In the genomic region with DNA sequence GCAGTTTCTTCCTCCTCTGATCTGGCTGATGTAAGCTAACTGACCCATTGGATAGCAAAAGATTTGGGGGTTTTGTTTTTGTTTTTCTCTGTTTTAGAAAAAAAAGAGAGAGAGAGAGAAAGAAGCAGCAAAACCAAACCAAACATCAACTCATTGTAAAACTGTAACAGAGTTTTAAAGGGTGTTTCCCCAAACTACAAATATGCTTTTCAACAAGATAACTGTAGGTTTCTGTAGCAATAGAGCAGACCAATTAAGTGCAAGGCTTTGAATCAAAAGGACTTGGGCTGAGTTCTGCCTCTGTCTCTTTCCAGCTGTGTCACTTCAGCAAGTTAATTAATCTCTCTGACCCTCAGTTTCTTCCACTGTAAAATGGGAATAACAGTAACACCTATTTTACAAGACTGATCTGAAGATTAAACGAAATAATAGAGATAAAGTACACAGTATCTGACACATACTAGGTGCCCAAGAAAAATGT, we compare ENCODE assay signal across 3 cellular contexts.
TF ChIP-seq lines count a peak whose summit lies in the region.

No MANE protein-coding gene starts in this region.

TF ChIP-seq in GM12891, 5 proteins besides CTCF, POLR2A, EP300 and RAD21:
- TF ChIP-seq TAF1 (IDR thresholded peaks at IDR 0.05; ENCODE audit: low read depth, low read length) (no peak), POU2F2 (IDR thresholded peaks at IDR 0.05; ENCODE audit: low read depth, low read length) (no peak), SPI1 (IDR thresholded peaks at IDR 0.05; ENCODE audit: low read depth, low read length) (no peak), POLR2AphosphoS5 (IDR thresholded peaks at IDR 0.05; ENCODE audit: low read depth, low read length) (no peak), PAX5 (IDR thresholded peaks at IDR 0.05; ENCODE audit: insufficient read depth, low read length, severe bottlenecking) (no peak)

TF ChIP-seq in HEK293, 187 proteins besides CTCF, POLR2A, EP300 and RAD21:
- TF ChIP-seq, protein P1, sequence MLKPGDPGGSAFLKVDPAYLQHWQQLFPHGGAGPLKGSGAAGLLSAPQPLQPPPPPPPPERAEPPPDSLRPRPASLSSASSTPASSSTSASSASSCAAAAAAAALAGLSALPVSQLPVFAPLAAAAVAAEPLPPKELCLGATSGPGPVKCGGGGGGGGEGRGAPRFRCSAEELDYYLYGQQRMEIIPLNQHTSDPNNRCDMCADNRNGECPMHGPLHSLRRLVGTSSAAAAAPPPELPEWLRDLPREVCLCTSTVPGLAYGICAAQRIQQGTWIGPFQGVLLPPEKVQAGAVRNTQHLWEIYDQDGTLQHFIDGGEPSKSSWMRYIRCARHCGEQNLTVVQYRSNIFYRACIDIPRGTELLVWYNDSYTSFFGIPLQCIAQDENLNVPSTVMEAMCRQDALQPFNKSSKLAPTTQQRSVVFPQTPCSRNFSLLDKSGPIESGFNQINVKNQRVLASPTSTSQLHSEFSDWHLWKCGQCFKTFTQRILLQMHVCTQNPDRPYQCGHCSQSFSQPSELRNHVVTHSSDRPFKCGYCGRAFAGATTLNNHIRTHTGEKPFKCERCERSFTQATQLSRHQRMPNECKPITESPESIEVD (tag by site-specific recombination; IDR thresholded peaks at IDR 0.05): 0 out of 2 replicates have a peak, but pooled peaks have one; percentile 15
- no peak for TF ChIP-seq ZNF354C (tag by site-specific recombination; IDR thresholded peaks at IDR 0.05; ENCODE audit: borderline replicate concordance, low read depth)

TF ChIP-seq in GM12878, 131 proteins besides CTCF, POLR2A, EP300 and RAD21:
- TF ChIP-seq, protein P2, sequence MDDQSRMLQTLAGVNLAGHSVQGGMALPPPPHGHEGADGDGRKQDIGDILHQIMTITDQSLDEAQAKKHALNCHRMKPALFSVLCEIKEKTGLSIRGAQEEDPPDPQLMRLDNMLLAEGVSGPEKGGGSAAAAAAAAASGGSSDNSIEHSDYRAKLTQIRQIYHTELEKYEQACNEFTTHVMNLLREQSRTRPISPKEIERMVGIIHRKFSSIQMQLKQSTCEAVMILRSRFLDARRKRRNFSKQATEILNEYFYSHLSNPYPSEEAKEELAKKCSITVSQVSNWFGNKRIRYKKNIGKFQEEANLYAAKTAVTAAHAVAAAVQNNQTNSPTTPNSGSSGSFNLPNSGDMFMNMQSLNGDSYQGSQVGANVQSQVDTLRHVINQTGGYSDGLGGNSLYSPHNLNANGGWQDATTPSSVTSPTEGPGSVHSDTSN (IDR thresholded peaks at IDR 0.05; ENCODE audit: insufficient replicate concordance, low read depth, low read length): no peak
- TF ChIP-seq SMARCA5 (IDR thresholded peaks at IDR 0.05) (peak; percentile 66; the same call in 1 of the 2 replicates), ZNF217 (IDR thresholded peaks at IDR 0.05) (peak; percentile 83; the same call in 1 of the 2 replicates), CREB1 (IDR thresholded peaks at IDR 0.05; ENCODE audit: low read depth) (no peak), ZNF384 (IDR thresholded peaks at IDR 0.05; ENCODE audit: borderline replicate concordance, low read depth, low read length) (peak; percentile 75), RELA (IDR thresholded peaks at IDR 0.05; ENCODE audit: borderline replicate concordance, partially characterized antibody) (no peak), BHLHE40 (IDR thresholded peaks at IDR 0.05; ENCODE audit: borderline replicate concordance in 1 of 2, low read depth in 2 of 2, low read length in 1 of 2) (0 out of 4 replicates have a peak, but pooled peaks of 1 of the 2 experiments have one; percentile 24), PRDM15 (CRISPR knock-in tag; IDR thresholded peaks at IDR 0.05) (no peak)
